ENCODE assay signal across 8 cellular contexts in genomic region chr1:27099154-27099903, GRCh38. TPM values are rescaled to one million over a fixed set of nuclear protein-coding genes. Genes with fewer than 3 reads are reported as not detected.
DNase-seq lines count a peak whose midpoint lies in the region; ATAC-seq lines count a peak whose summit lies in the region.

No MANE protein-coding gene starts in this region.

- no peaks in the 10 kb centered on the region for H3K36me3 Mint-ChIP-seq in immature natural killer cell
- peaks cover 23% of the 10 kb centered on the region for H3K36me3 Mint-ChIP-seq in stimulated activated effector memory CD8-positive, alpha-beta T cell treated with anti-CD3 and anti-CD28 coated beads, Interleukin-12 subunit alpha, Interleukin-12 subunit beta, amount 100 ng/mL, for 72 hours

- peak overlapping the region in 2 of 5 donors; percentile 27 to 60 for H3K4me3 Mint-ChIP-seq in immature natural killer cell
- peak overlapping the region; percentile 8 for H3K4me3 Mint-ChIP-seq in stimulated activated effector memory CD8-positive, alpha-beta T cell treated with anti-CD3 and anti-CD28 coated beads, Interleukin-12 subunit alpha, Interleukin-12 subunit beta, amount 100 ng/mL, for 72 hours

- H3K9me3 Mint-ChIP-seq in immature natural killer cell: no peaks in the 10 kb centered on the region
- no peaks in the 10 kb centered on the region for H3K9me3 Mint-ChIP-seq in stimulated activated effector memory CD8-positive, alpha-beta T cell treated with anti-CD3 and anti-CD28 coated beads, Interleukin-12 subunit alpha, Interleukin-12 subunit beta, amount 100 ng/mL, for 72 hours

- H3K27me3 Mint-ChIP-seq in immature natural killer cell (ENCODE audit: low read depth in 3 of 3): peaks cover 0 to 3% (median 0%) of the 10 kb centered on the region in 3 donors

- peak; percentile 52 for ATAC-seq in GM21619 (IDR thresholded peaks at IDR 0.05; ENCODE audit: unreplicated experiment)
- peak; percentile 89 for ATAC-seq in stimulated activated effector memory CD8-positive, alpha-beta T cell treated with anti-CD3 and anti-CD28 coated beads, Interleukin-12 subunit alpha, Interleukin-12 subunit beta, amount 100 ng/mL, for 72 hours

- DNase-seq in CD1c-positive myeloid dendritic cell (ENCODE audit: extremely low spot score) (peak; percentile 70), NCI-H2171 treated with DMSO at 0.1 percent for 48 hours (lab: John Stamatoyannopoulos, UW) (peak; percentile 83), amniotic stem cell (lab: John Stamatoyannopoulos, UW) (peak; percentile 75), immature natural killer cell (peak; percentile 14 to 51 (median 28)), inferior parietal cortex (ENCODE audit: extremely low spot score) (no peak)
- peak in 1 of 2 donors; percentile 14 for DNase-seq in stimulated activated effector memory CD8-positive, alpha-beta T cell treated with anti-CD3 and anti-CD28 coated beads, Interleukin-12 subunit alpha, Interleukin-12 subunit beta, amount 100 ng/mL, for 72 hours (ENCODE audit: low spot score in 2 of 2)
- no peak for DNase-seq in effector CD8-positive, alpha-beta T cell (lab: John Stamatoyannopoulos, UW)

- peaks cover 5 to 15% of the 10 kb centered on the region in 2 donors for H3K4me1 Mint-ChIP-seq in immature natural killer cell
- peaks cover 29% of the 10 kb centered on the region for H3K4me1 Mint-ChIP-seq in stimulated activated effector memory CD8-positive, alpha-beta T cell treated with anti-CD3 and anti-CD28 coated beads, Interleukin-12 subunit alpha, Interleukin-12 subunit beta, amount 100 ng/mL, for 72 hours

- peak overlapping the region in 5 of 6 donors; percentile 56 to 91 (median 78) for H3K27ac Mint-ChIP-seq in immature natural killer cell
- H3K27ac Mint-ChIP-seq in stimulated activated effector memory CD8-positive, alpha-beta T cell treated with anti-CD3 and anti-CD28 coated beads, Interleukin-12 subunit alpha, Interleukin-12 subunit beta, amount 100 ng/mL, for 72 hours: peak overlapping the region; percentile 87

RNA-seq across cellular contexts. Expression of gene SLC9A1, which starts 55.6 kb away (rescaled TPM):
- 10 to 100 TPM in 1 of 3 donors, 1 to 10 TPM in 2; 3.2 to 17.3 (median 3.7) TPM for polyA plus RNA-seq in immature natural killer cell

Comparison
In these comparisons a context has a peak if more than half of its experiments do, and no peak if none do; other contexts are left out.
1. DNase-seq: peak in CD1c-positive myeloid dendritic cell (single experiment), NCI-H2171 treated with DMSO at 0.1 percent for 48 hours (single experiment), amniotic stem cell (single experiment) and immature natural killer cell (3 of 3); none in inferior parietal cortex (single experiment) and effector CD8-positive, alpha-beta T cell (single experiment).